In the genomic region with DNA sequence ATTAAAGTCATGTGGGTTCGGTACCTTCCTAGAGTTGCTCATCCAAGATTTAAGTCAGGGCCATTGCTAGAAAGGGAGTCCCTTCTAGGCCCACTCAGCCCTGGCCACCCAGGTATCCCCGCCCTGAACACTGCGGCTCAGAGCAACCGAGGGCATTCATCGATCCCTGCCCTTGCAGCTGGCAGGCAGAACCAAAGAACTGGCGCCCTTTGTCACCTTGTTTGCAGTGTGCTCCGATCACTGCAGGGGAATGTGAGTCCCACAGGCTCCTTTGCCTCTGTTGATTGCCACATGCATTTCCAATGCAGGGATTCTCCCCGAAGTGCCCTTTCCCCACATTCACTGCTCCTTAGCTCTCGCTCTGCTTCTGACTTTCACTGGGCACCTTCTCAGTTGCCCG, we compare ENCODE assay signal across 1 cellular context.
TF ChIP-seq lines count a peak whose summit lies in the region.

No MANE protein-coding gene starts in this region.

TF ChIP-seq in GM23338, 12 proteins besides CTCF, POLR2A, EP300 and RAD21 (continued from another document):
- TF ChIP-seq ZNF331 (CRISPR knock-in tag; IDR thresholded peaks at IDR 0.05; ENCODE audit: low read depth) = no peak
- TF ChIP-seq REST (IDR thresholded peaks at IDR 0.05; ENCODE audit: unreplicated experiment) = no peak
- no peak for TF ChIP-seq POLR2AphosphoS5 (IDR thresholded peaks at IDR 0.05; ENCODE audit: low read depth)
- no peak for TF ChIP-seq EZH2 (IDR thresholded peaks at IDR 0.05; ENCODE audit: low read depth, unreplicated experiment)
- TF ChIP-seq NANOG (IDR thresholded peaks at IDR 0.05; ENCODE audit: borderline replicate concordance) = no peak
